ENCODE assay signal across 1 cellular context in the genomic region with DNA sequence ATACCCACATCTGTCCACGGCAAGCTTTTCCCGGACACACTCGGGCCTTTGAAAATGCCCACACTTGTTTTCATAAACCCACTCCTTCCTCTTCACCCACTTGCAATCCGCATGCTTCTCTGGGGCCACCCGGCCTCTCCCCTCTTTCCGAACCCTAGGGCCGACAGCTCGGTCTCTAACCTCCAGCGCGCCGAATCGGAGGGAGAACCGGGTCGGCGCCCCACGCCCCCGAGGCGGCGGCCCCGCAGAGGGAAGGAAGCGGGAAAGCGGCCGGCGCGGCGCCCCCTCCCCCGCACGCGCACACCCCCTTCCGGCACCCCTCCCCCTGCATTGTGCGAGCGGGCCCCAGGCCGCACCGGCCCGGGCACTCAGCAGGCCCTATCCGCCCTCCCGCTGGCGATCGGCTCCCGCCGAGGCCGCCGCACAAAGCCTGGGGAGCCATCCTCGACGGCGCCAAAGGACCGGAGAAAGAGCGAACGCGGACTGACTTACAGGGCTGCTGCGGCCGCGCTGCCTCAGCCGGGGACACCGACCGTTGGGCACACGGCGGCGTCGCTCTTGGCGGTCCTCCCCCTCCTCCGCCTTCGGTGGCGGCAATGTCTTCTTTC.
TF ChIP-seq lines count a peak whose summit lies in the region.

No MANE protein-coding gene starts in this region.

TF ChIP-seq in A549, 52 proteins besides CTCF, POLR2A, EP300 and RAD21 (continued from another document):
- TF ChIP-seq PHF8 (IDR thresholded peaks at IDR 0.05; ENCODE audit: borderline replicate concordance, low read depth), result peak; percentile 85
